ENCODE assay signal across 15 cellular contexts in genomic region chr6:45845546-45845945, GRCh38.
A peak's percentile ranks its signal among the peaks of the same experiment; 100 is the strongest.
DNase-seq lines count a peak whose midpoint lies in the region; ATAC-seq and TF ChIP-seq lines count a peak whose summit lies in the region.
"Had no signal": no experiment of that assay in that cellular context is flagged by ENCODE, and none has a peak within 500 bp of the region (broad histone marks: within the 10 kb centered on the region; RNA-seq: fewer than 3 reads in every experiment).

No MANE protein-coding gene starts in this region.

- no peaks in the 10 kb centered on the region for H3K79me2 ChIP-seq in PC-3 (ENCODE audit: low read length)

- no peak overlapping the region for H3K9ac ChIP-seq in PC-3 (ENCODE audit: low read length)

- 24% methylated on average over 1 of the region's 1 CpG for WGBS in prostate gland

- no peak for TF ChIP-seq CTCF in PC-3 (conservative IDR thresholded peaks at IDR 0.05; ENCODE audit: low read depth, low read length)
- TF ChIP-seq CTCF in retinal pigment epithelial cell (conservative IDR thresholded peaks at IDR 0.05; ENCODE audit: low read depth, low read length) = no peak
- TF ChIP-seq CTCF in prostate gland (IDR thresholded peaks at IDR 0.05) = no peak

- CTCF ChIA-PET in PC-3 (lab: Charles Lee) = no interaction called here

- H3K9me2 ChIP-seq in PC-3 (replicated peaks; ENCODE audit: low read length) = no peaks in the 10 kb centered on the region

- in situ Hi-C loops in HAP-1 (cut with MboI; ENCODE audit: low sequenced_read_pairs) = no loop called here

- H3K9me3 ChIP-seq in PC-3 (ENCODE audit: low read length) (no peaks in the 10 kb centered on the region), prostate gland (no peaks in the 10 kb centered on the region), HAP-1 (no peaks in the 10 kb centered on the region)
- H3K9me3 ChIP-seq: suprapubic skin had no signal

- 0 out of 2 replicates have a peak, but pooled peaks cover 5% of the 10 kb centered on the region for H3K27me3 ChIP-seq in PC-3 (ENCODE audit: low read length)
- no peaks in the 10 kb centered on the region for H3K27me3 ChIP-seq in prostate gland (replicated peaks; ENCODE audit: insufficient read depth)
- H3K27me3 ChIP-seq in HAP-1 (ENCODE audit: low read depth) = no peaks in the 10 kb centered on the region
- H3K27me3 ChIP-seq: foreskin keratinocyte, suprapubic skin had no signal

- DNase-seq in ELR (ENCODE audit: low read depth) (peak; percentile 53), PC-3 (peak; percentile 47), dedifferentiated amniotic fluid mesenchymal stem cell (ENCODE audit: extremely low spot score) (peak; percentile 54), retinal pigment epithelial cell (ENCODE audit: low read depth) (peak; percentile 24), prostate gland (ENCODE audit: low spot score) (no peak), HAP-1 (ENCODE audit: low spot score in 2 of 2) (no peak), ureter (ENCODE audit: low spot score) (no peak)
- DNase-seq: C1 segment of cervical spinal cord; effector CD4-positive, alpha-beta T cell; NCI-H2029; NCI-H446 had no signal

- H3K4me3 ChIP-seq in PC-3 (ENCODE audit: low read length) (no peak overlapping the region), retinal pigment epithelial cell (ENCODE audit: low read length) (no peak overlapping the region), prostate gland (no peak overlapping the region), HAP-1 (no peak overlapping the region)
- H3K4me3 ChIP-seq: suprapubic skin had no signal

- H3K36me3 ChIP-seq in PC-3 (ENCODE audit: low read depth, low read length) (no peaks in the 10 kb centered on the region), prostate gland (no peaks in the 10 kb centered on the region), HAP-1 (replicated peaks) (no peaks in the 10 kb centered on the region)
- H3K36me3 ChIP-seq: suprapubic skin had no signal

- H3K27ac ChIP-seq in PC-3 (ENCODE audit: low read length) = no peak overlapping the region
- no peak overlapping the region for H3K27ac ChIP-seq in prostate gland
- H3K27ac ChIP-seq: foreskin keratinocyte, suprapubic skin had no signal

- no peak overlapping the region for H2AFZ ChIP-seq in PC-3 (ENCODE audit: low read length)

- no peak for TF ChIP-seq POLR2A in prostate gland (IDR thresholded peaks at IDR 0.05)

- no peaks in the 10 kb centered on the region for H4K20me1 ChIP-seq in PC-3 (ENCODE audit: low read length)

- H3K4me2 ChIP-seq in PC-3 (ENCODE audit: low read length) = peak overlapping the region; percentile 7

- H3K4me1 ChIP-seq in PC-3 (ENCODE audit: insufficient read depth, low read length) (peaks cover 9% of the 10 kb centered on the region; the same call in 1 of the 2 replicates), prostate gland (replicated peaks) (no peaks in the 10 kb centered on the region), HAP-1 (no peaks in the 10 kb centered on the region)
- H3K4me1 ChIP-seq: foreskin keratinocyte, suprapubic skin had no signal

- intact Hi-C loops in PC-3 (cut with micrococcal nuclease) = no loop called here
- intact Hi-C loops in prostate gland (cut with DNase I) = no loop called here

- POLR2A ChIA-PET in PC-3 (lab: Charles Lee; ENCODE audit: unreplicated experiment) = no interaction called here

- ATAC-seq in PC-3 = no peak
- ATAC-seq: foreskin keratinocyte; natural killer cell treated with Interleukin-12 subunit alpha and Interleukin-12 subunit beta and Interleukin-15 and Interleukin-18, amount 100 ng/mL, for 72 hours; Right ventricle myocardium inferior had no signal

- no TSS peak for BruUV-seq in PC-3 (replicated peaks; lab: Mats Ljungman, UMichigan)

- no peaks in the 10 kb centered on the region for H3F3A ChIP-seq in PC-3 (ENCODE audit: low read length, unreplicated experiment)

Comparison
In these comparisons a context has a peak if more than half of its experiments do, and no peak if none do; other contexts are left out.
1. DNase-seq: peak in ELR (single experiment), PC-3 (single experiment), dedifferentiated amniotic fluid mesenchymal stem cell (single experiment) and retinal pigment epithelial cell (single experiment); none in prostate gland (single experiment), HAP-1 (0 of 2) and ureter (single experiment).